In the genomic region with DNA sequence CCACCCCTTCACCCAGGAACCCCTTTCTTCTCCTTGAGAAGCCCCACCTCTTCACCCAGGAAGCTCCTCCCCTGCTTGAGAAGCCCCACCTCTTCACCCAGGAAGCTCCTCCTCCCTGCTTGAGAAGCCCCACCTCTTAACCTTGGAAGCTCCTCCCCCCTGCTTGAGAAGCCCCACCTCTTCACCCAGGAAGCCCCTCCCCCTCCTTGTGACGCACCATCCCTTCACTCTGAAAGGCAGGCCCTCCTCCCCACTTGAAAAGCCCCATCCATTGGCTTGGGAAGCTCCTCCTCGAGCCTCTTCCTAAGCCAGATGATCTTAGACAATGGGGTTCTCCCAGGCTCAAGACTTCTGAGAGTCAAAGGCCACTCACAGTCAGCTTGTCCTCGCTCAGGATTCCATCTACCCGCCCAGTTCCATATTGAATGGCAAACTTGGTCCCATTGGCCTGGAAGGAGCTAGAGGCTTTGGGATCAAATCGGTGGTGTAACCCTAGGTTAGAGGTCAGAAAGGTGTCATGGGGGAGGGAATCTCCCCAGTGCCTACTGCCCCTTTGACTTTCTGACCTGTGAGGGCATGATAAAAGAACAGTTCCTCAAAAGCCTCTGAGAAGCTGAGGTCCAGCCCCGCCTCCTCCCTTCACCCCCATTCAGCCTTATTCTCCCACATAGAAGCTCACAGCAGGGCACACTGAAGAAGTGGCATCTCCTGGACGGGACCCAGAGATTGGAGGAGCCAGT, we compare ENCODE assay signal across 14 cellular contexts. TPM values are rescaled to one million over a fixed set of nuclear protein-coding genes. Genes with fewer than 3 reads are reported as not detected.
A peak's percentile ranks its signal among the peaks of the same experiment; 100 is the strongest.
DNase-seq lines count a peak whose midpoint lies in the region; ATAC-seq, FAIRE-seq and TF ChIP-seq lines count a peak whose summit lies in the region.
"Had no signal": no experiment of that assay in that cellular context is flagged by ENCODE, and none has a peak within 500 bp of the region (broad histone marks: within the 10 kb centered on the region; RNA-seq: fewer than 3 reads in every experiment).

No MANE protein-coding gene starts in this region.

- no peak for DNase-seq in natural killer cell treated with Interleukin-12 subunit alpha and Interleukin-12 subunit beta and Interleukin-15 and Interleukin-18, amount 100 ng/mL, for 72 hours (ENCODE audit: low spot score)
- no peak for DNase-seq in natural killer cell
- peak; percentile 85 for DNase-seq in Karpas-422
- no peak for DNase-seq in stimulated activated naive B cell treated with anti-CD40 and anti-IgM and Interleukin-4, amounts not matched to agents 10 μg/mL and 1 μg/mL and 100 μg/mL, for 72 hours
- no peak for DNase-seq in HTR-8/SVneo (ENCODE audit: insufficient read length, low spot score)
- DNase-seq: activated CD8-positive, alpha-beta memory T cell treated with anti-CD3 and anti-CD28 coated beads for 24 hours; BE2C; KBM-7; NCI-H2029 had no signal

- TF ChIP-seq CTCF in natural killer cell (IDR thresholded peaks at IDR 0.05), result no peak

- no peak for ATAC-seq in natural killer cell treated with Interleukin-12 subunit alpha and Interleukin-12 subunit beta and Interleukin-15 and Interleukin-18, amount 100 ng/mL, for 72 hours
- ATAC-seq in natural killer cell (no peak), HG03175 (IDR thresholded peaks at IDR 0.05; ENCODE audit: unreplicated experiment) (no peak), GM21447 (IDR thresholded peaks at IDR 0.05; ENCODE audit: unreplicated experiment) (no peak)
- no peak for ATAC-seq in stimulated activated naive B cell treated with anti-CD40 and anti-IgM and Interleukin-4, amounts not matched to agents 10 μg/mL and 1 μg/mL and 100 μg/mL, for 72 hours (replicated peaks)

- intact Hi-C loops in natural killer cell (cut with micrococcal nuclease), result no loop called here

- H3K27me3 Mint-ChIP-seq in natural killer cell treated with Interleukin-12 subunit alpha and Interleukin-12 subunit beta and Interleukin-15 and Interleukin-18, amount 100 ng/mL, for 72 hours, result no peaks in the 10 kb centered on the region
- no peaks in the 10 kb centered on the region for H3K27me3 Mint-ChIP-seq in natural killer cell (ENCODE audit: low read depth in 2 of 2)
- H3K27me3 Mint-ChIP-seq in activated naive CD8-positive, alpha-beta T cell, result no peaks in the 10 kb centered on the region
- H3K27me3 Mint-ChIP-seq in stimulated activated naive B cell treated with anti-CD40 and anti-IgM and Interleukin-4, amounts not matched to agents 10 μg/mL and 1 μg/mL and 100 μg/mL, for 72 hours, result no peaks in the 10 kb centered on the region

- no peak overlapping the region for H2AFZ ChIP-seq in Karpas-422 (ENCODE audit: low read length)

- H3K79me2 ChIP-seq in Karpas-422 (ENCODE audit: low read length), result no peaks in the 10 kb centered on the region

- H3K9ac ChIP-seq in Karpas-422 (ENCODE audit: low read length), result no peak overlapping the region

- peaks cover 20% of the 10 kb centered on the region for H3K4me1 ChIP-seq in Karpas-422 (ENCODE audit: low read length)
- H3K4me1 ChIP-seq: BE2C had no signal

- no peak overlapping the region for H3K4me3 ChIP-seq in Karpas-422 (ENCODE audit: low read length)
- H3K4me3 ChIP-seq: dorsolateral prefrontal cortex had no signal

- no peak overlapping the region for H3K4me2 ChIP-seq in Karpas-422 (ENCODE audit: low read depth, low read length, poor library complexity, severe bottlenecking)

- peak overlapping the region; percentile 85 for H3K4me3 Mint-ChIP-seq in natural killer cell treated with Interleukin-12 subunit alpha and Interleukin-12 subunit beta and Interleukin-15 and Interleukin-18, amount 100 ng/mL, for 72 hours
- H3K4me3 Mint-ChIP-seq in natural killer cell, result no peak overlapping the region
- peak overlapping the region; percentile 42 for H3K4me3 Mint-ChIP-seq in activated naive CD8-positive, alpha-beta T cell
- H3K4me3 Mint-ChIP-seq in stimulated activated naive B cell treated with anti-CD40 and anti-IgM and Interleukin-4, amounts not matched to agents 10 μg/mL and 1 μg/mL and 100 μg/mL, for 72 hours, result peak overlapping the region; percentile 3 to 5
- H3K4me3 Mint-ChIP-seq: mesothelial cell of epicardium had no signal

- peak overlapping the region; percentile 80 to 90 for H3K27ac Mint-ChIP-seq in natural killer cell treated with Interleukin-12 subunit alpha and Interleukin-12 subunit beta and Interleukin-15 and Interleukin-18, amount 100 ng/mL, for 72 hours
- peak overlapping the region in 1 of 2 donors; percentile 16 for H3K27ac Mint-ChIP-seq in natural killer cell
- H3K27ac Mint-ChIP-seq in activated naive CD8-positive, alpha-beta T cell, result peak overlapping the region; percentile 94
- H3K27ac Mint-ChIP-seq in stimulated activated naive B cell treated with anti-CD40 and anti-IgM and Interleukin-4, amounts not matched to agents 10 μg/mL and 1 μg/mL and 100 μg/mL, for 72 hours, result peak overlapping the region; percentile 21
- H3K27ac Mint-ChIP-seq: mesothelial cell of epicardium had no signal

- no peaks in the 10 kb centered on the region for H3K9me3 Mint-ChIP-seq in natural killer cell treated with Interleukin-12 subunit alpha and Interleukin-12 subunit beta and Interleukin-15 and Interleukin-18, amount 100 ng/mL, for 72 hours
- H3K9me3 Mint-ChIP-seq in natural killer cell, result no peaks in the 10 kb centered on the region
- no peaks in the 10 kb centered on the region for H3K9me3 Mint-ChIP-seq in activated naive CD8-positive, alpha-beta T cell (ENCODE audit: low read depth)
- peaks cover 3 to 8% of the 10 kb centered on the region in 2 donors for H3K9me3 Mint-ChIP-seq in stimulated activated naive B cell treated with anti-CD40 and anti-IgM and Interleukin-4, amounts not matched to agents 10 μg/mL and 1 μg/mL and 100 μg/mL, for 72 hours
- H3K9me3 Mint-ChIP-seq: mesothelial cell of epicardium had no signal

- no peaks in the 10 kb centered on the region for H3K9me3 ChIP-seq in Karpas-422 (ENCODE audit: low read length)
- H3K9me3 ChIP-seq: BE2C had no signal

- H3K9me2 ChIP-seq in Karpas-422 (replicated peaks; ENCODE audit: insufficient read depth, low read length), result no peaks in the 10 kb centered on the region

- FAIRE-seq in HTR-8/SVneo (lab: Jason Lieb, UNC), result no peak

- peaks cover 66 to 76% of the 10 kb centered on the region in 2 donors for H3K4me1 Mint-ChIP-seq in natural killer cell treated with Interleukin-12 subunit alpha and Interleukin-12 subunit beta and Interleukin-15 and Interleukin-18, amount 100 ng/mL, for 72 hours (ENCODE audit: low read depth in 2 of 2)
- H3K4me1 Mint-ChIP-seq in natural killer cell, result peaks cover 43 to 65% of the 10 kb centered on the region in 2 donors
- peaks cover 77% of the 10 kb centered on the region for H3K4me1 Mint-ChIP-seq in activated naive CD8-positive, alpha-beta T cell (ENCODE audit: low read depth)
- peaks cover 57 to 87% of the 10 kb centered on the region in 2 donors for H3K4me1 Mint-ChIP-seq in stimulated activated naive B cell treated with anti-CD40 and anti-IgM and Interleukin-4, amounts not matched to agents 10 μg/mL and 1 μg/mL and 100 μg/mL, for 72 hours
- H3K4me1 Mint-ChIP-seq: mesothelial cell of epicardium had no signal

- H3K27ac ChIP-seq in Karpas-422 (ENCODE audit: low read length), result no peak overlapping the region
- H3K27ac ChIP-seq: dorsolateral prefrontal cortex had no signal

- H3K36me3 ChIP-seq in Karpas-422 (ENCODE audit: insufficient read depth, low read length), result no peaks in the 10 kb centered on the region
- H3K36me3 ChIP-seq: BE2C had no signal

- peaks cover 9% of the 10 kb centered on the region for H3K36me3 Mint-ChIP-seq in natural killer cell treated with Interleukin-12 subunit alpha and Interleukin-12 subunit beta and Interleukin-15 and Interleukin-18, amount 100 ng/mL, for 72 hours
- H3K36me3 Mint-ChIP-seq in natural killer cell, result no peaks in the 10 kb centered on the region
- H3K36me3 Mint-ChIP-seq in activated naive CD8-positive, alpha-beta T cell, result no peaks in the 10 kb centered on the region
- H3K36me3 Mint-ChIP-seq in stimulated activated naive B cell treated with anti-CD40 and anti-IgM and Interleukin-4, amounts not matched to agents 10 μg/mL and 1 μg/mL and 100 μg/mL, for 72 hours, result peaks cover 18 to 29% of the 10 kb centered on the region in 2 donors

- H3K27me3 ChIP-seq in Karpas-422 (ENCODE audit: low read length), result no peaks in the 10 kb centered on the region
- H3K27me3 ChIP-seq: BE2C, dorsolateral prefrontal cortex had no signal

- H4K20me1 ChIP-seq in Karpas-422 (ENCODE audit: insufficient read depth, low read depth, low read length), result no peaks in the 10 kb centered on the region; the same call in 1 of the 2 replicates

RNA-seq across cellular contexts. Expression of a gene that starts 4.0 kb away (rescaled TPM):
- total RNA-seq in natural killer cell treated with Interleukin-12 subunit alpha and Interleukin-12 subunit beta and Interleukin-15 and Interleukin-18, amount 100 ng/mL, for 72 hours, result 10 to 100 TPM in 1 of 2 donors, 1 to 10 TPM in 1; 2.4 to 12.4 TPM
- 1 to 10 TPM in 1 of 3 donors, under 1 TPM in 2; 0.94 to 1.3 (median 0.95) TPM for total RNA-seq in natural killer cell
- 0.11 and 2.3 TPM in 2 replicates for total RNA-seq in Karpas-422 (2014; rRNA removed; shearing (Covaris generic); ENCODE audit: low replicate concordance)

RNA-seq across cellular contexts. Expression of a gene that starts 14.8 kb away (rescaled TPM):
- 10 to 100 TPM; 84.5 to 91.9 TPM for total RNA-seq in natural killer cell treated with Interleukin-12 subunit alpha and Interleukin-12 subunit beta and Interleukin-15 and Interleukin-18, amount 100 ng/mL, for 72 hours
- 100 to 1,000 TPM; 185 to 217 (median 211) TPM for total RNA-seq in natural killer cell
- total RNA-seq in Karpas-422 (2014; rRNA removed; shearing (Covaris generic); ENCODE audit: low replicate concordance), result 68.2 and 120 TPM in 2 replicates

RNA-seq across cellular contexts. Expression of a gene that starts 22.7 kb away (rescaled TPM):
- 100 to 1,000 TPM in 1 of 2 donors, 10 to 100 TPM in 1; 80.0 to 246 TPM for total RNA-seq in natural killer cell treated with Interleukin-12 subunit alpha and Interleukin-12 subunit beta and Interleukin-15 and Interleukin-18, amount 100 ng/mL, for 72 hours
- 10 to 100 TPM; 26.1 to 32.0 (median 30.2) TPM for total RNA-seq in natural killer cell
- 53.4 and 98.8 TPM in 2 replicates for total RNA-seq in Karpas-422 (2014; rRNA removed; shearing (Covaris generic); ENCODE audit: low replicate concordance)

RNA-seq across cellular contexts. Expression of a gene that starts 32.3 kb away (rescaled TPM):
- total RNA-seq in natural killer cell treated with Interleukin-12 subunit alpha and Interleukin-12 subunit beta and Interleukin-15 and Interleukin-18, amount 100 ng/mL, for 72 hours, result 10 to 100 TPM in 1 of 2 donors, 1 to 10 TPM in 1; 1.9 to 25.8 TPM
- total RNA-seq in natural killer cell, result 1 to 10 TPM in 1 of 3 donors, under 1 TPM in 2; 0.57 to 3.2 (median 0.68) TPM
- total RNA-seq in Karpas-422 (2014; rRNA removed; shearing (Covaris generic); ENCODE audit: low replicate concordance), result 10.8 and 18.1 TPM in 2 replicates

RNA-seq across cellular contexts. Expression of a gene that starts 57.3 kb away (rescaled TPM):
- 1 to 10 TPM in 1 of 2 donors, under 1 TPM in 1; 0.38 to 4.2 TPM for total RNA-seq in natural killer cell treated with Interleukin-12 subunit alpha and Interleukin-12 subunit beta and Interleukin-15 and Interleukin-18, amount 100 ng/mL, for 72 hours
- 1 to 10 TPM in 1 of 3 donors, under 1 TPM in 2; 0.77 to 2.8 (median 0.78) TPM for total RNA-seq in natural killer cell
- total RNA-seq in Karpas-422 (2014; rRNA removed; shearing (Covaris generic); ENCODE audit: low replicate concordance), result 221 and 239 TPM in 2 replicates
